In genomic region chr11:71180694-71181466, GRCh38 we compare ENCODE assay signal across 21 cellular contexts.
A peak's percentile ranks its signal among the peaks of the same experiment; 100 is the strongest.
DNase-seq lines count a peak whose midpoint lies in the region; ATAC-seq and TF ChIP-seq lines count a peak whose summit lies in the region.
"Had no signal": no experiment of that assay in that cellular context is flagged by ENCODE, and none has a peak within 500 bp of the region (broad histone marks: within the 10 kb centered on the region; RNA-seq: fewer than 3 reads in every experiment).

No MANE protein-coding gene starts in this region.

- H3K27ac ChIP-seq in RWPE2 (ENCODE audit: poor library complexity, severe bottlenecking) (no peak overlapping the region), endodermal cell (ENCODE audit: low read depth, low read length) (no peak overlapping the region), spleen (no peak overlapping the region)
- H3K27ac ChIP-seq: BLaER1, RWPE1 had no signal

- TF ChIP-seq CTCF in RWPE2 (IDR thresholded peaks at IDR 0.05; ENCODE audit: poor library complexity, severe bottlenecking) (no peak), endodermal cell (conservative IDR thresholded peaks at IDR 0.05) (no peak), spleen (IDR thresholded peaks at IDR 0.05 in 8 of 11, conservative IDR thresholded peaks at IDR 0.05 in 3 of 11) (no peak)

- CTCF ChIA-PET in HEK293T (lab: Yijun Ruan, JAX), result no interaction called here

- no peak overlapping the region for H3K27ac Mint-ChIP-seq in endodermal cell
- H3K27ac Mint-ChIP-seq: CD4-positive, alpha-beta T cell had no signal

- no peak overlapping the region for H3K4me3 ChIP-seq in RWPE2 (ENCODE audit: severe bottlenecking)
- H3K4me3 ChIP-seq in endodermal cell (ENCODE audit: low read length), result no peak overlapping the region
- no peak overlapping the region for H3K4me3 ChIP-seq in spleen
- H3K4me3 ChIP-seq: BLaER1 had no signal

- POLR2A ChIA-PET in HEK293T (lab: Yijun Ruan, JAX), result no interaction called here

- H3K36me3 ChIP-seq in RWPE2 (ENCODE audit: low read depth) (no peaks in the 10 kb centered on the region), endodermal cell (ENCODE audit: control insufficient read depth, insufficient read depth, low read length) (no peaks in the 10 kb centered on the region), spleen (no peaks in the 10 kb centered on the region)
- H3K36me3 ChIP-seq: BLaER1 had no signal

- H3K4me1 ChIP-seq in RWPE2 (ENCODE audit: insufficient read depth, poor library complexity, severe bottlenecking) (peaks cover 7% of the 10 kb centered on the region), endodermal cell (ENCODE audit: control insufficient read depth, insufficient read depth, low read length) (no peaks in the 10 kb centered on the region), spleen (no peaks in the 10 kb centered on the region)
- H3K4me1 ChIP-seq: BLaER1 had no signal

- H3K9me3 ChIP-seq in RWPE2 (ENCODE audit: severe bottlenecking) (no peaks in the 10 kb centered on the region), endodermal cell (ENCODE audit: control insufficient read depth, low read length) (peaks cover 16% of the 10 kb centered on the region), spleen (peaks cover 0 to 21% (median 16%) of the 10 kb centered on the region in 8 donors)
- H3K9me3 ChIP-seq: BLaER1, SK-N-SH had no signal

- no peak overlapping the region for H3K4me3 Mint-ChIP-seq in endodermal cell
- H3K4me3 Mint-ChIP-seq: CD4-positive, alpha-beta T cell had no signal

- no peak for ATAC-seq in RWPE2 (ENCODE audit: low read depth)
- no peak for ATAC-seq in HG02870 (IDR thresholded peaks at IDR 0.05; ENCODE audit: unreplicated experiment)
- ATAC-seq in GM18867 (IDR thresholded peaks at IDR 0.05; ENCODE audit: unreplicated experiment), result no peak
- ATAC-seq: HCT116 had no signal

- peak; percentile 19 for DNase-seq in RWPE2 (ENCODE audit: low spot score)
- peak; percentile 30 for DNase-seq in endodermal cell
- DNase-seq in myocyte (ENCODE audit: low read depth), result peak; percentile 39
- peak; percentile 38 for DNase-seq in spleen
- no peak for DNase-seq in HEK293T (ENCODE audit: extremely low spot score)
- DNase-seq: CD4-positive, alpha-beta T cell; GOT3; Kasumi-1; NCI-H1417; NCI-H1694 treated with DMSO at 0.1 percent for 48 hours; NCI-H2081 treated with DMSO at 0.1 percent for 48 hours; NCI-H2171 treated with DMSO at 0.1 percent for 48 hours; NCI-H446 treated with DMSO at 0.1 percent for 48 hours; NCI-H69; SIG-M5; SK-N-SH had no signal

- no peaks in the 10 kb centered on the region for H3K27me3 Mint-ChIP-seq in endodermal cell (ENCODE audit: insufficient read depth)

- H3K9ac ChIP-seq in endodermal cell (ENCODE audit: extremely low read depth, low read length, poor library complexity, severe bottlenecking), result no peak overlapping the region
- H3K9ac ChIP-seq: BLaER1, SK-N-SH had no signal

- H3K27me3 ChIP-seq in RWPE2 (ENCODE audit: insufficient read depth, poor library complexity, severe bottlenecking), result no peaks in the 10 kb centered on the region
- H3K27me3 ChIP-seq in endodermal cell (ENCODE audit: control insufficient read depth, insufficient read depth, low read length, poor library complexity, severe bottlenecking), result no peaks in the 10 kb centered on the region
- H3K27me3 ChIP-seq in spleen (replicated peaks in 1 of 7), result peaks cover 0 to 11% (median 0%) of the 10 kb centered on the region in 7 donors
- H3K27me3 ChIP-seq: BLaER1 had no signal

- intact Hi-C loops in spleen (cut with DNase I; ENCODE audit: low total_unique reads), result no loop called here

- H3K4me1 Mint-ChIP-seq in endodermal cell, result peaks cover 21% of the 10 kb centered on the region

- no peak for TF ChIP-seq POLR2A in spleen (IDR thresholded peaks at IDR 0.05)

- 91 to 95% methylated on average over 4 to 15 of the region's 15 CpGs for WGBS in endodermal cell (ENCODE audit: insufficient coverage in 1 of 2, insufficient read length in 1 of 2), 2 experiments
- WGBS in spleen, 5 donors, result 38 to 47% (median 42%) methylated on average over 15 of the region's 15 CpGs

- H3K9me3 Mint-ChIP-seq in endodermal cell, result peaks cover 23% of the 10 kb centered on the region

- peaks cover 12% of the 10 kb centered on the region for H3K36me3 Mint-ChIP-seq in endodermal cell (ENCODE audit: low read depth)

TF ChIP-seq in HEK293T, 16 proteins besides CTCF, POLR2A, EP300 and RAD21:
- TF ChIP-seq CTBP1 (IDR thresholded peaks at IDR 0.05; ENCODE audit: borderline replicate concordance) (no peak), L3MBTL2 (conservative IDR thresholded peaks at IDR 0.05) (no peak), PKNOX1 (IDR thresholded peaks at IDR 0.05) (no peak), LEF1 (IDR thresholded peaks at IDR 0.05; ENCODE audit: borderline replicate concordance) (no peak), ARNT (IDR thresholded peaks at IDR 0.05) (no peak), FOXA1 (IDR thresholded peaks at IDR 0.05) (no peak), SUZ12 (IDR thresholded peaks at IDR 0.05) (no peak), HDGF (IDR thresholded peaks at IDR 0.05; ENCODE audit: borderline replicate concordance) (no peak), TARDBP (IDR thresholded peaks at IDR 0.05) (no peak), ELF4 (IDR thresholded peaks at IDR 0.05) (no peak), ZNF384 (IDR thresholded peaks at IDR 0.05) (no peak), FOXK2 (IDR thresholded peaks at IDR 0.05) (no peak), NFRKB (IDR thresholded peaks at IDR 0.05) (no peak), SP1 (IDR thresholded peaks at IDR 0.05) (no peak), BHLHE40 (IDR thresholded peaks at IDR 0.05; ENCODE audit: borderline replicate concordance) (no peak), FOXM1 (IDR thresholded peaks at IDR 0.05; ENCODE audit: borderline replicate concordance) (no peak)
